7 cellular contexts compared by ENCODE assay signal in the genomic region with DNA sequence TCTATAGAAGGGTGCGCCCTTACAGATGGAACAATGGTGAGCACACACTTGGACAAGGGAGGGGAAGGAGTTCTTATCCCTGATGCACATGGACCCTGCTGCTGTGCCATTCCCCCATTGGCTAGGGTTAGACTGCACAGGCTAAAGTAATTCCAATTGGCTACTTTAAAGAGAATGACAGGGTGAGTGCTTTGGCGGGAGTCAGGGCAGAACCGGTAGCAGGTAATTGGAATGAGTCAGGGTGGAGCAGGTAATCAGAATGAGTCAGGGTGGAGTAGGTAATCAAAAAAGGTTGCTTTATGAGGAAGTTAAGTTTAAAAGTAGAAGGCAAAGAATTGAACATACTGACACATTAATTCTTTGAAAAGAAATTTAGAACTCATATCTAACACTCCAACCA.
DNase-seq lines count a peak whose midpoint lies in the region; ATAC-seq and TF ChIP-seq lines count a peak whose summit lies in the region.
"Not testable (repeated sequence)": the region's sequence is repeated elsewhere in the genome, so short reads cannot be mapped to it uniquely, and the experiment has no call there.

No MANE protein-coding gene starts in this region.

- not testable (repeated sequence) for H2AFZ ChIP-seq in PC-3 (ENCODE audit: low read length); trophoblast cell (ENCODE audit: insufficient read depth, low read length, poor library complexity)

- peak overlapping the region; percentile 50 for H3K27ac Mint-ChIP-seq in Calu3 (ENCODE audit: unreplicated experiment)

- peak; percentile 54 for DNase-seq in Calu3
- peak; percentile 21 for DNase-seq in PC-3
- DNase-seq in colonic mucosa, result peak; percentile 26
- DNase-seq in left colon, result peak; percentile 25 to 44
- DNase-seq in trophoblast cell, result not testable (repeated sequence)

- H2BK5ac ChIP-seq in trophoblast cell (ENCODE audit: low read depth, low read length, poor library complexity), result not testable (repeated sequence)

- not testable (repeated sequence) for H3K27me3 Mint-ChIP-seq in Calu3 (ENCODE audit: unreplicated experiment)

- H3K9me3 Mint-ChIP-seq in Calu3 (ENCODE audit: low read depth, unreplicated experiment), result not testable (repeated sequence)

- not testable (repeated sequence) for H4K20me1 ChIP-seq in PC-3 (ENCODE audit: low read length)

- H3K79me2 ChIP-seq in PC-3 (ENCODE audit: low read length); trophoblast cell (ENCODE audit: control insufficient read depth, insufficient read depth, low read length, poor library complexity): not testable (repeated sequence)

- peaks cover 14% of the 10 kb centered on the region for H3K36me3 Mint-ChIP-seq in Calu3 (ENCODE audit: insufficient read depth, unreplicated experiment)

- not testable (repeated sequence) for BruUV-seq in Calu3 (replicated peaks; lab: Mats Ljungman, UMichigan); PC-3 (replicated peaks; lab: Mats Ljungman, UMichigan)

- H3K27ac ChIP-seq in PC-3 (ENCODE audit: low read length); trophoblast cell (ENCODE audit: low read depth, low read length): not testable (repeated sequence)
- H3K27ac ChIP-seq in VCaP (peak overlapping the region; percentile 23; the same call in 1 of the 2 replicates), colonic mucosa (peak overlapping the region; percentile 39), stomach smooth muscle (ENCODE audit: low read length) (peak overlapping the region; percentile 37)

- CTCF ChIA-PET in Calu3 (lab: Charles Lee); PC-3 (lab: Charles Lee): not testable (repeated sequence)

- H3K36me3 ChIP-seq in PC-3 (ENCODE audit: low read depth, low read length); colonic mucosa; trophoblast cell (ENCODE audit: control insufficient read depth in 1 of 2, insufficient read depth in 2 of 2, low read length in 2 of 2); stomach smooth muscle (ENCODE audit: control insufficient read depth in 2 of 2, insufficient read depth in 2 of 2, low read length in 2 of 2): not testable (repeated sequence)

- not testable (repeated sequence) for H4K8ac ChIP-seq in trophoblast cell (ENCODE audit: low read depth, low read length)

- H3K4me2 ChIP-seq in PC-3 (ENCODE audit: low read length); trophoblast cell (ENCODE audit: low read length): not testable (repeated sequence)

- H3K18ac ChIP-seq in trophoblast cell (ENCODE audit: low read length), result not testable (repeated sequence)

- TF ChIP-seq CTCF in Calu3 (IDR thresholded peaks at IDR 0.05; ENCODE audit: unreplicated experiment); PC-3 (conservative IDR thresholded peaks at IDR 0.05; ENCODE audit: low read depth, low read length); VCaP (conservative IDR thresholded peaks at IDR 0.05); colonic mucosa (IDR thresholded peaks at IDR 0.05): not testable (repeated sequence)

- H4K91ac ChIP-seq in trophoblast cell (ENCODE audit: low read depth, low read length), result not testable (repeated sequence)

- H2BK12ac ChIP-seq in trophoblast cell (ENCODE audit: low read length), result not testable (repeated sequence)

- not testable (repeated sequence) for H3F3A ChIP-seq in PC-3 (ENCODE audit: low read length, unreplicated experiment)

- H2BK120ac ChIP-seq in trophoblast cell (ENCODE audit: insufficient read depth, low read length, poor library complexity), result not testable (repeated sequence)

- not testable (repeated sequence) for H3K9me3 ChIP-seq in PC-3 (ENCODE audit: low read length); colonic mucosa; trophoblast cell (ENCODE audit: insufficient read depth, low read depth, low read length); stomach smooth muscle (ENCODE audit: control insufficient read depth in 2 of 2, low read length in 2 of 2)

- H4K12ac ChIP-seq in trophoblast cell (ENCODE audit: low read depth, low read length), result not testable (repeated sequence)

- intact Hi-C loops in Calu3 (cut with micrococcal nuclease; ENCODE audit: unreplicated experiment); PC-3 (cut with micrococcal nuclease); colonic mucosa (cut with DNase I); left colon (cut with DNase I, micrococcal nuclease): not testable (repeated sequence)

- not testable (repeated sequence) for H3K4me3 Mint-ChIP-seq in Calu3 (ENCODE audit: low read depth, unreplicated experiment)

- not testable (repeated sequence) for H3K4ac ChIP-seq in trophoblast cell (ENCODE audit: low read depth, low read length)

- H2AK5ac ChIP-seq in trophoblast cell (ENCODE audit: low read length), result not testable (repeated sequence)

- not testable (repeated sequence) for H3K79me1 ChIP-seq in trophoblast cell (ENCODE audit: low read length)

- H3K4me3 ChIP-seq in PC-3 (ENCODE audit: low read length); colonic mucosa; stomach smooth muscle (ENCODE audit: low read length in 2 of 2): not testable (repeated sequence)
- H3K4me3 ChIP-seq in trophoblast cell (ENCODE audit: low read depth, low read length), result peak overlapping the region; percentile 59

- H3K27me3 ChIP-seq in PC-3 (ENCODE audit: low read length); colonic mucosa; trophoblast cell (ENCODE audit: insufficient read depth, low read length); stomach smooth muscle (ENCODE audit: control insufficient read depth in 1 of 2, insufficient read depth in 2 of 2, low read length in 2 of 2): not testable (repeated sequence)

- H3K23ac ChIP-seq in trophoblast cell (ENCODE audit: low read length), result not testable (repeated sequence)

- H3K9me2 ChIP-seq in PC-3 (replicated peaks; ENCODE audit: low read length), result not testable (repeated sequence)

- H3K9ac ChIP-seq in PC-3 (ENCODE audit: low read length); colonic mucosa (ENCODE audit: low read depth in 2 of 2, low read length in 2 of 2); trophoblast cell (ENCODE audit: low read length); stomach smooth muscle (ENCODE audit: low read length in 2 of 2): not testable (repeated sequence)

- WGBS in trophoblast cell (ENCODE audit: extremely low coverage, insufficient coverage, insufficient read length), result no CpG with 5 or more reads among the region's 3 CpGs

- not testable (repeated sequence) for H3K4me1 ChIP-seq in PC-3 (ENCODE audit: insufficient read depth, low read length); colonic mucosa; trophoblast cell (ENCODE audit: control insufficient read depth in 1 of 2, insufficient read depth in 2 of 2, low read length in 2 of 2)
- H3K4me1 ChIP-seq in stomach smooth muscle (ENCODE audit: control insufficient read depth, insufficient read depth, low read length), result peaks cover 16% of the 10 kb centered on the region

- H3K14ac ChIP-seq in trophoblast cell (ENCODE audit: low read length), result not testable (repeated sequence)

- not testable (repeated sequence) for ATAC-seq in PC-3
- peak; percentile 67 for ATAC-seq in left colon

- POLR2A ChIA-PET in PC-3 (lab: Charles Lee; ENCODE audit: unreplicated experiment), result not testable (repeated sequence)

- H3K4me1 Mint-ChIP-seq in Calu3 (ENCODE audit: low read depth, unreplicated experiment), result peaks cover 50% of the 10 kb centered on the region
